ENCODE assay signal across 11 cellular contexts in genomic region chr14:22572562-22573058, GRCh38. TPM values are rescaled to one million over a fixed set of nuclear protein-coding genes. Genes with fewer than 3 reads are reported as not detected.
DNase-seq lines count a peak whose midpoint lies in the region; ATAC-seq and TF ChIP-seq lines count a peak whose summit lies in the region.
"Had no signal": no experiment of that assay in that cellular context is flagged by ENCODE, and none has a peak within 500 bp of the region (broad histone marks: within the 10 kb centered on the region; RNA-seq: fewer than 3 reads in every experiment).

No MANE protein-coding gene starts in this region.

- H3K36me3 Mint-ChIP-seq in stimulated activated naive CD8-positive, alpha-beta T cell treated with anti-CD3 and anti-CD28 coated beads, Interleukin-15, Interleukin-2, amounts not matched to agents 100 ng/mL and 50 ng/mL, for 24 hours (ENCODE audit: low read depth) = peaks cover 63% of the 10 kb centered on the region
- H3K36me3 Mint-ChIP-seq in activated T-helper 1 cell treated with anti-CD3 and anti-CD28 coated beads, Interleukin-12 subunit alpha, Interleukin-12 subunit beta, Interleukin-2, Interleukin-4 antibody, amounts not matched to agents 30 ng/mL and 10 ng/mL and 1 ng/mL, durations not matched to agents 14 hours and 24 hours and 36 hours (ENCODE audit: low read depth) = peaks cover 39% of the 10 kb centered on the region
- H3K36me3 Mint-ChIP-seq in immature natural killer cell = peaks cover 22 to 34% (median 28%) of the 10 kb centered on the region in 3 donors

- H3K4me3 ChIP-seq in fibroblast of villous mesenchyme (ENCODE audit: low read depth, low read length) (no peak overlapping the region), mucosa of descending colon (no peak overlapping the region)
- H3K4me3 ChIP-seq: heart left ventricle had no signal

- H3K36me3 ChIP-seq in mucosa of descending colon (ENCODE audit: low read depth) = peaks cover 9% of the 10 kb centered on the region

- ATAC-seq in stimulated activated naive CD8-positive, alpha-beta T cell treated with anti-CD3 and anti-CD28 coated beads, Interleukin-15, Interleukin-2, amounts not matched to agents 100 U/mL and 50 U/mL, for 24 hours = no peak
- ATAC-seq in mucosa of descending colon = no peak
- no peak for ATAC-seq in left lobe of liver
- ATAC-seq in HG03280 (IDR thresholded peaks at IDR 0.05; ENCODE audit: unreplicated experiment) = no peak

- H3K27ac Mint-ChIP-seq in stimulated activated naive CD8-positive, alpha-beta T cell treated with anti-CD3 and anti-CD28 coated beads, Interleukin-15, Interleukin-2, amounts not matched to agents 100 ng/mL and 50 ng/mL, for 24 hours = peak overlapping the region; percentile 45
- peak overlapping the region; percentile 71 for H3K27ac Mint-ChIP-seq in activated T-helper 1 cell treated with anti-CD3 and anti-CD28 coated beads, Interleukin-12 subunit alpha, Interleukin-12 subunit beta, Interleukin-2, Interleukin-4 antibody, amounts not matched to agents 30 ng/mL and 10 ng/mL and 1 ng/mL, durations not matched to agents 14 hours and 24 hours and 36 hours
- peak overlapping the region in 1 of 6 donors; percentile 60 for H3K27ac Mint-ChIP-seq in immature natural killer cell

- H3K9me3 Mint-ChIP-seq in stimulated activated naive CD8-positive, alpha-beta T cell treated with anti-CD3 and anti-CD28 coated beads, Interleukin-15, Interleukin-2, amounts not matched to agents 100 ng/mL and 50 ng/mL, for 24 hours = no peaks in the 10 kb centered on the region
- no peaks in the 10 kb centered on the region for H3K9me3 Mint-ChIP-seq in activated T-helper 1 cell treated with anti-CD3 and anti-CD28 coated beads, Interleukin-12 subunit alpha, Interleukin-12 subunit beta, Interleukin-2, Interleukin-4 antibody, amounts not matched to agents 30 ng/mL and 10 ng/mL and 1 ng/mL, durations not matched to agents 14 hours and 24 hours and 36 hours
- no peaks in the 10 kb centered on the region for H3K9me3 Mint-ChIP-seq in immature natural killer cell

- no peak for DNase-seq in stimulated activated naive CD8-positive, alpha-beta T cell treated with anti-CD3 and anti-CD28 coated beads, Interleukin-15, Interleukin-2, amounts not matched to agents 100 U/mL and 50 U/mL, for 24 hours
- no peak for DNase-seq in activated T-helper 1 cell treated with anti-CD3 and anti-CD28 coated beads, Interleukin-12 subunit alpha, Interleukin-12 subunit beta, Interleukin-2, Interleukin-4 antibody, amounts not matched to agents 30 ng/mL and 10 ng/mL and 1 ng/mL, durations not matched to agents 14 hours and 24 hours and 36 hours (ENCODE audit: low spot score)
- peak; percentile 85 for DNase-seq in fibroblast of villous mesenchyme (ENCODE audit: low read depth)
- no peak for DNase-seq in mucosa of descending colon
- no peak for DNase-seq in left lobe of liver (ENCODE audit: low spot score)
- DNase-seq in immature natural killer cell = no peak
- DNase-seq: cortex of kidney, heart left ventricle, NCI-H187 treated with DMSO at 0.1 percent for 48 hours had no signal

- intact Hi-C loops in activated T-helper 1 cell treated with anti-CD3 and anti-CD28 coated beads, Interleukin-12 subunit alpha, Interleukin-12 subunit beta, Interleukin-2, Interleukin-4 antibody, amounts not matched to agents 30 ng/mL and 10 ng/mL and 1 ng/mL, durations not matched to agents 14 hours and 24 hours and 36 hours (cut with micrococcal nuclease) = loop anchor here (5.0 kb wide), 3 partner anchors 140 to 485 kb away; partner anchors contain the start of genes CDH24 and RBM23
- intact Hi-C loops in mucosa of descending colon (cut with DNase I, micrococcal nuclease) = no loop called here

- H3K4me1 Mint-ChIP-seq in stimulated activated naive CD8-positive, alpha-beta T cell treated with anti-CD3 and anti-CD28 coated beads, Interleukin-15, Interleukin-2, amounts not matched to agents 100 ng/mL and 50 ng/mL, for 24 hours (ENCODE audit: low read depth) = peaks cover 73% of the 10 kb centered on the region
- peaks cover 62% of the 10 kb centered on the region for H3K4me1 Mint-ChIP-seq in activated T-helper 1 cell treated with anti-CD3 and anti-CD28 coated beads, Interleukin-12 subunit alpha, Interleukin-12 subunit beta, Interleukin-2, Interleukin-4 antibody, amounts not matched to agents 30 ng/mL and 10 ng/mL and 1 ng/mL, durations not matched to agents 14 hours and 24 hours and 36 hours (ENCODE audit: low read depth)
- peaks cover 31 to 38% of the 10 kb centered on the region in 2 donors for H3K4me1 Mint-ChIP-seq in immature natural killer cell

- no peak overlapping the region for H3K4me3 Mint-ChIP-seq in stimulated activated naive CD8-positive, alpha-beta T cell treated with anti-CD3 and anti-CD28 coated beads, Interleukin-15, Interleukin-2, amounts not matched to agents 100 ng/mL and 50 ng/mL, for 24 hours
- H3K4me3 Mint-ChIP-seq in activated T-helper 1 cell treated with anti-CD3 and anti-CD28 coated beads, Interleukin-12 subunit alpha, Interleukin-12 subunit beta, Interleukin-2, Interleukin-4 antibody, amounts not matched to agents 30 ng/mL and 10 ng/mL and 1 ng/mL, durations not matched to agents 14 hours and 24 hours and 36 hours = no peak overlapping the region
- H3K4me3 Mint-ChIP-seq in immature natural killer cell = no peak overlapping the region

- no peak for TF ChIP-seq CTCF in fibroblast of villous mesenchyme (IDR thresholded peaks at IDR 0.05; ENCODE audit: insufficient read depth, low read depth, low read length)
- no peak for TF ChIP-seq CTCF in mucosa of descending colon (IDR thresholded peaks at IDR 0.05)

- H3K27me3 Mint-ChIP-seq in stimulated activated naive CD8-positive, alpha-beta T cell treated with anti-CD3 and anti-CD28 coated beads, Interleukin-15, Interleukin-2, amounts not matched to agents 100 ng/mL and 50 ng/mL, for 24 hours = no peaks in the 10 kb centered on the region
- no peaks in the 10 kb centered on the region for H3K27me3 Mint-ChIP-seq in activated T-helper 1 cell treated with anti-CD3 and anti-CD28 coated beads, Interleukin-12 subunit alpha, Interleukin-12 subunit beta, Interleukin-2, Interleukin-4 antibody, amounts not matched to agents 30 ng/mL and 10 ng/mL and 1 ng/mL, durations not matched to agents 14 hours and 24 hours and 36 hours (ENCODE audit: insufficient read depth)
- H3K27me3 Mint-ChIP-seq in immature natural killer cell (ENCODE audit: low read depth in 3 of 3) = peaks cover 0 to 9% (median 0%) of the 10 kb centered on the region in 3 donors

- H3K9me3 ChIP-seq in mucosa of descending colon = no peaks in the 10 kb centered on the region
- H3K9me3 ChIP-seq: heart left ventricle had no signal

- peaks cover 3% of the 10 kb centered on the region for H3K4me1 ChIP-seq in mucosa of descending colon (ENCODE audit: low read depth)

RNA-seq across cellular contexts. Expression of gene DAD1, which starts 16.4 kb away (rescaled TPM):
- 228 and 229 TPM in 2 replicates for total RNA-seq in activated T-helper 1 cell treated with anti-CD3 and anti-CD28 coated beads, Interleukin-12 subunit alpha, Interleukin-12 subunit beta, Interleukin-2, Interleukin-4 antibody, amounts not matched to agents 30 ng/mL and 10 ng/mL and 1 ng/mL, durations not matched to agents 14 hours and 24 hours and 36 hours
- total RNA-seq in fibroblast of villous mesenchyme = 318 and 369 TPM in 2 replicates
- total RNA-seq in mucosa of descending colon = 100 to 1,000 TPM; 124 to 148 (median 140) TPM
- 133 TPM for total RNA-seq in left lobe of liver
- 100 to 1,000 TPM; 602 to 622 (median 602) TPM for polyA plus RNA-seq in immature natural killer cell

RNA-seq across cellular contexts. Expression of gene ABHD4, which starts 25.5 kb away (rescaled TPM):
- total RNA-seq in activated T-helper 1 cell treated with anti-CD3 and anti-CD28 coated beads, Interleukin-12 subunit alpha, Interleukin-12 subunit beta, Interleukin-2, Interleukin-4 antibody, amounts not matched to agents 30 ng/mL and 10 ng/mL and 1 ng/mL, durations not matched to agents 14 hours and 24 hours and 36 hours = 13.2 and 13.6 TPM in 2 replicates
- total RNA-seq in fibroblast of villous mesenchyme = 13.4 and 32.2 TPM in 2 replicates
- total RNA-seq in mucosa of descending colon = 10 to 100 TPM; 19.3 to 28.4 (median 26.3) TPM
- 20.0 TPM for total RNA-seq in left lobe of liver
- 10 to 100 TPM; 16.2 to 37.5 (median 30.8) TPM for polyA plus RNA-seq in immature natural killer cell
